ENCODE assay signal across 8 cellular contexts in genomic region chr1:193105821-193106177, GRCh38. TPM values are rescaled to one million over a fixed set of nuclear protein-coding genes. Genes with fewer than 3 reads are reported as not detected.
A peak's percentile ranks its signal among the peaks of the same experiment; 100 is the strongest.
DNase-seq lines count a peak whose midpoint lies in the region; ATAC-seq and TF ChIP-seq lines count a peak whose summit lies in the region.

No MANE protein-coding gene starts in this region.

- H3K36me3 ChIP-seq in Panc1 (ENCODE audit: control insufficient read depth, insufficient read depth, low read length) (peaks cover 7% of the 10 kb centered on the region), esophagus muscularis mucosa (peaks cover 0 to under 1% (median 0%) of the 10 kb centered on the region in 4 donors), psoas muscle (ENCODE audit: insufficient read depth in 1 of 2, low read depth in 1 of 2) (peaks cover 0 to 2% of the 10 kb centered on the region in 2 donors)

- POLR2A ChIA-PET in Panc1 (lab: Charles Lee) = interaction anchor here (0.6 to 0.7 kb wide), 3 partner anchors 18 to 85 kb away, joined by 3 to 16 read pairs (median 8); no protein-coding TSS in a partner anchor

- intact Hi-C loops in Panc1 (cut with micrococcal nuclease; ENCODE audit: unreplicated experiment) (loop anchor here (1.0 kb wide), 1 partner anchor 17 kb away; the partner anchor contains the start of gene CDC73), esophagus muscularis mucosa (cut with DNase I) (loop anchor here (1.0 kb wide), 1 partner anchor 16 kb away; no protein-coding TSS in a partner anchor), psoas muscle (cut with DNase I) (loop anchor here (1.0 to 2.0 kb wide), 3 partner anchors 16 to 47 kb away; partner anchors contain the start of genes CDC73 (in 1 of the 2), RO60 (in 1 of the 2) and UCHL5 (in 1 of the 2))

- no peak for TF ChIP-seq POLR2A in esophagus muscularis mucosa (IDR thresholded peaks at IDR 0.05; ENCODE audit: low read depth)

- no peaks in the 10 kb centered on the region for H3K9me3 ChIP-seq in Panc1 (ENCODE audit: control insufficient read depth, insufficient read depth, low read depth, low read length)
- no peaks in the 10 kb centered on the region for H3K9me3 ChIP-seq in esophagus muscularis mucosa
- no peaks in the 10 kb centered on the region for H3K9me3 ChIP-seq in psoas muscle

- WGBS in esophagus muscularis mucosa = 34% methylated on average over 4 of the region's 4 CpGs
- WGBS in psoas muscle, 3 donors = 32 to 36% (median 32%) methylated on average over 4 of the region's 4 CpGs

- TSS peak; percentile 91 for BruUV-seq in Panc1 (replicated peaks; lab: Mats Ljungman, UMichigan)

- TF ChIP-seq EP300 in esophagus muscularis mucosa (IDR thresholded peaks at IDR 0.05) = no peak

- CTCF ChIA-PET in Panc1 (lab: Charles Lee) = no interaction called here

- H3K4me3 ChIP-seq in GM12864 (ENCODE audit: low read depth, low read length) (peak overlapping the region; percentile 73), Panc1 (ENCODE audit: low read depth in 2 of 2, low read length in 2 of 2) (peak overlapping the region; percentile 85), esophagus muscularis mucosa (peak overlapping the region; percentile 72 to 88 (median 81)), psoas muscle (peak overlapping the region; percentile 93)

- H3K27ac ChIP-seq in Panc1 (ENCODE audit: low read length) (peak overlapping the region; percentile 90), esophagus muscularis mucosa (replicated peaks in 1 of 4) (peak overlapping the region; percentile 91 to 96 (median 92)), psoas muscle (peak overlapping the region; percentile 97)

- ATAC-seq in Panc1 (no peak), psoas muscle (peak in 1 of 4 donors; percentile 23), omental fat pad (ENCODE audit: low FRiP score) (no peak)

- H3K27me3 ChIP-seq in Panc1 (ENCODE audit: control insufficient read depth, insufficient read depth, low read length) (no peaks in the 10 kb centered on the region), esophagus muscularis mucosa (no peaks in the 10 kb centered on the region), psoas muscle (ENCODE audit: insufficient read depth in 3 of 3, low read length in 2 of 3) (no peaks in the 10 kb centered on the region)

- TF ChIP-seq CTCF in GM12864 (IDR thresholded peaks at IDR 0.05; ENCODE audit: low read depth, low read length, missing control alignments) (no peak), Panc1 (IDR thresholded peaks at IDR 0.05) (no peak), esophagus muscularis mucosa (IDR thresholded peaks at IDR 0.05) (no peak), psoas muscle (IDR thresholded peaks at IDR 0.05) (no peak), omental fat pad (IDR thresholded peaks at IDR 0.05) (no peak)

- H3K4me1 ChIP-seq in Panc1 (ENCODE audit: control insufficient read depth, insufficient read depth, low read length) = peaks cover 22% of the 10 kb centered on the region
- H3K4me1 ChIP-seq in esophagus muscularis mucosa = peaks cover 17 to 28% (median 22%) of the 10 kb centered on the region in 4 donors
- H3K4me1 ChIP-seq in psoas muscle = peaks cover 25% of the 10 kb centered on the region

- DNase-seq in GM12864 (ENCODE audit: low read depth) (no peak), Panc1 (ENCODE audit: low read depth, low spot score) (no peak), esophagus muscularis mucosa (ENCODE audit: extremely low spot score) (no peak), psoas muscle (no peak), NK-92 (lab: John Stamatoyannopoulos, UW; ENCODE audit: unreplicated experiment) (no peak), omental fat pad (ENCODE audit: low spot score) (no peak), NCI-H2196 treated with DMSO at 0.1 percent for 48 hours (lab: John Stamatoyannopoulos, UW; ENCODE audit: unreplicated experiment) (no peak)
- DNase-seq in NK-92 treated with Interleukin-12 subunit alpha and Interleukin-12 subunit beta, amount 100 ng/mL, for 24 hours (lab: John Stamatoyannopoulos, UW) = no peak

- in situ Hi-C loops in Panc1 (cut with HindIII; ENCODE audit: low pct_unique_long_range_greater_than_20kb, low sequenced_read_pairs) = no loop called here

RNA-seq across cellular contexts. Expression of gene GLRX2, which starts 0.6 kb away (rescaled TPM):
- total RNA-seq in Panc1 (2021; ENCODE audit: unreplicated experiment) (40.1 TPM), esophagus muscularis mucosa (10 to 100 TPM in 2 of 4 donors, 1 to 10 TPM in 2; 8.1 to 12.1 (median 10.0) TPM), psoas muscle (10 to 100 TPM; 41.3 to 68.1 (median 54.7) TPM), omental fat pad (10 to 100 TPM in 1 of 4 donors, 1 to 10 TPM in 3; 6.1 to 12.6 (median 8.7) TPM)
- polyA plus RNA-seq in Panc1 (2012; ENCODE audit: insufficient read length) = 26.7 TPM
- 10 to 100 TPM; 48.1 to 97.9 (median 72.8) TPM for polyA plus RNA-seq in psoas muscle

RNA-seq across cellular contexts. Expression of gene CDC73, which starts 16.0 kb away (rescaled TPM):
- total RNA-seq in Panc1 (2021; ENCODE audit: unreplicated experiment) = 78.2 TPM
- polyA plus RNA-seq in Panc1 (2012; ENCODE audit: insufficient read length) = 36.0 TPM
- 10 to 100 TPM; 45.4 to 66.9 (median 46.0) TPM for total RNA-seq in esophagus muscularis mucosa
- 10 to 100 TPM; 24.9 to 30.1 (median 28.5) TPM for total RNA-seq in psoas muscle
- 10 to 100 TPM in 1 of 3 donors, 1 to 10 TPM in 2; 5.3 to 16.4 (median 8.3) TPM for polyA plus RNA-seq in psoas muscle
- 10 to 100 TPM; 34.0 to 50.2 (median 39.7) TPM for total RNA-seq in omental fat pad

RNA-seq across cellular contexts. Expression of gene RO60, which starts 46.4 kb away (rescaled TPM):
- total RNA-seq in Panc1 (2021; ENCODE audit: unreplicated experiment) (74.8 TPM), esophagus muscularis mucosa (100 to 1,000 TPM; 112 to 277 (median 168) TPM), psoas muscle (10 to 100 TPM; 35.1 to 44.3 (median 39.7) TPM), omental fat pad (100 to 1,000 TPM in 1 of 4 donors, 10 to 100 TPM in 3; 64.5 to 119 (median 67.9) TPM)
- polyA plus RNA-seq in Panc1 (2012; ENCODE audit: insufficient read length) = 15.2 TPM
- polyA plus RNA-seq in psoas muscle = 10 to 100 TPM in 1 of 3 donors, 1 to 10 TPM in 2; 6.6 to 29.7 (median 6.8) TPM

RNA-seq across cellular contexts. Expression of gene UCHL5, which starts 46.6 kb away (rescaled TPM):
- 42.6 TPM for total RNA-seq in Panc1 (2021; ENCODE audit: unreplicated experiment)
- polyA plus RNA-seq in Panc1 (2012; ENCODE audit: insufficient read length) = 36.8 TPM
- 10 to 100 TPM; 24.0 to 33.8 (median 28.8) TPM for total RNA-seq in esophagus muscularis mucosa
- total RNA-seq in psoas muscle = 10 to 100 TPM; 28.3 to 43.3 (median 34.1) TPM
- 10 to 100 TPM; 18.6 to 44.2 (median 25.1) TPM for polyA plus RNA-seq in psoas muscle
- 10 to 100 TPM; 19.4 to 59.6 (median 26.3) TPM for total RNA-seq in omental fat pad
